ENCODE assay signal across 1 cellular context in genomic region chr10:84256510-84257342, GRCh38.
TF ChIP-seq lines count a peak whose summit lies in the region.

No MANE protein-coding gene starts in this region.

TF ChIP-seq in HepG2, 621 proteins besides CTCF, POLR2A, EP300 and RAD21 (continues in another document):
- TF ChIP-seq ZBTB26 (CRISPR knock-in tag; IDR thresholded peaks at IDR 0.05; ENCODE audit: borderline replicate concordance) (no peak), ZNF777 (CRISPR knock-in tag; IDR thresholded peaks at IDR 0.05) (peak; percentile 51; the same call in 1 of the 2 replicates), HNF4A (CRISPR knock-in tag; IDR thresholded peaks at IDR 0.05) (peak; percentile 79), ZNF580 (CRISPR knock-in tag; IDR thresholded peaks at IDR 0.05; ENCODE audit: borderline replicate concordance, low read depth) (peak; percentile 35; the same call in 1 of the 2 replicates), FOXJ3 (CRISPR knock-in tag; IDR thresholded peaks at IDR 0.05; ENCODE audit: borderline replicate concordance) (0 out of 2 replicates have a peak, but pooled peaks have one; percentile 19), RBM39 (IDR thresholded peaks at IDR 0.05; ENCODE audit: low read depth, low read length, poor library complexity, severe bottlenecking) (peak; percentile 24), NKX3-1 (CRISPR knock-in tag; IDR thresholded peaks at IDR 0.05) (0 out of 2 replicates have a peak, but pooled peaks have one; percentile 44), ZNF644 (CRISPR knock-in tag; IDR thresholded peaks at IDR 0.05; ENCODE audit: low read depth) (peak; percentile 77), GPN1 (CRISPR knock-in tag; IDR thresholded peaks at IDR 0.05; ENCODE audit: borderline replicate concordance) (no peak), ZNF687 (CRISPR knock-in tag; IDR thresholded peaks at IDR 0.05) (peak; percentile 64), ZNF264 (CRISPR knock-in tag; IDR thresholded peaks at IDR 0.05) (no peak), ZNF335 (CRISPR knock-in tag; IDR thresholded peaks at IDR 0.05) (peak; percentile 98), ZBTB33 (CRISPR knock-in tag; IDR thresholded peaks at IDR 0.05) (peak; percentile 95), ZBTB38 (CRISPR knock-in tag; IDR thresholded peaks at IDR 0.05) (peak; percentile 10; the same call in 1 of the 2 replicates), MED13 (CRISPR knock-in tag; IDR thresholded peaks at IDR 0.05) (0 out of 2 replicates have a peak, but pooled peaks have one; percentile 24), ZMYM4 (CRISPR knock-in tag; IDR thresholded peaks at IDR 0.05) (0 out of 2 replicates have a peak, but pooled peaks have one; percentile 19), YEATS4 (CRISPR knock-in tag; IDR thresholded peaks at IDR 0.05; ENCODE audit: borderline replicate concordance) (0 out of 2 replicates have a peak, but pooled peaks have one; percentile 29), ZNF615 (CRISPR knock-in tag; IDR thresholded peaks at IDR 0.05; ENCODE audit: borderline replicate concordance) (no peak), MED1 (CRISPR knock-in tag; IDR thresholded peaks at IDR 0.05) (0 out of 2 replicates have a peak, but pooled peaks have one; percentile 27), SIX4 (CRISPR knock-in tag; IDR thresholded peaks at IDR 0.05) (no peak), HNF4G (IDR thresholded peaks at IDR 0.05; ENCODE audit: borderline replicate concordance, low read depth, low read length) (0 out of 2 replicates have a peak, but pooled peaks have one; percentile 28), HNF4G (CRISPR knock-in tag; IDR thresholded peaks at IDR 0.05; ENCODE audit: borderline replicate concordance, low read depth) (no peak), NR2F1 (CRISPR knock-in tag; IDR thresholded peaks at IDR 0.05) (no peak), ZNF879 (CRISPR knock-in tag; IDR thresholded peaks at IDR 0.05) (no peak), IKZF5 (CRISPR knock-in tag; IDR thresholded peaks at IDR 0.05) (0 out of 2 replicates have a peak, but pooled peaks have one; percentile 35), TEF (CRISPR knock-in tag; IDR thresholded peaks at IDR 0.05) (0 out of 2 replicates have a peak, but pooled peaks have one; percentile 42), STAG1 (CRISPR knock-in tag; IDR thresholded peaks at IDR 0.05) (peak; percentile 51), ZNF605 (CRISPR knock-in tag; IDR thresholded peaks at IDR 0.05) (0 out of 2 replicates have a peak, but pooled peaks have one; percentile 32), XRCC5 (optimal IDR thresholded peaks at IDR 0.05; ENCODE audit: low read length) (peak; percentile 27), ZNF333 (CRISPR knock-in tag; IDR thresholded peaks at IDR 0.05; ENCODE audit: borderline replicate concordance) (no peak), MAX (IDR thresholded peaks at IDR 0.05) (peak; percentile 85), MLLT10 (CRISPR knock-in tag; IDR thresholded peaks at IDR 0.05) (no peak), HNRNPLL (IDR thresholded peaks at IDR 0.05; ENCODE audit: low read depth, low read length, poor library complexity, severe bottlenecking) (peak; percentile 38), E2F1 (CRISPR knock-in tag; IDR thresholded peaks at IDR 0.05) (peak; percentile 29; the same call in 1 of the 2 replicates), ZNF441 (CRISPR knock-in tag; IDR thresholded peaks at IDR 0.05; ENCODE audit: borderline replicate concordance) (0 out of 2 replicates have a peak, but pooled peaks have one; percentile 16)
- TF ChIP-seq, protein P1, sequence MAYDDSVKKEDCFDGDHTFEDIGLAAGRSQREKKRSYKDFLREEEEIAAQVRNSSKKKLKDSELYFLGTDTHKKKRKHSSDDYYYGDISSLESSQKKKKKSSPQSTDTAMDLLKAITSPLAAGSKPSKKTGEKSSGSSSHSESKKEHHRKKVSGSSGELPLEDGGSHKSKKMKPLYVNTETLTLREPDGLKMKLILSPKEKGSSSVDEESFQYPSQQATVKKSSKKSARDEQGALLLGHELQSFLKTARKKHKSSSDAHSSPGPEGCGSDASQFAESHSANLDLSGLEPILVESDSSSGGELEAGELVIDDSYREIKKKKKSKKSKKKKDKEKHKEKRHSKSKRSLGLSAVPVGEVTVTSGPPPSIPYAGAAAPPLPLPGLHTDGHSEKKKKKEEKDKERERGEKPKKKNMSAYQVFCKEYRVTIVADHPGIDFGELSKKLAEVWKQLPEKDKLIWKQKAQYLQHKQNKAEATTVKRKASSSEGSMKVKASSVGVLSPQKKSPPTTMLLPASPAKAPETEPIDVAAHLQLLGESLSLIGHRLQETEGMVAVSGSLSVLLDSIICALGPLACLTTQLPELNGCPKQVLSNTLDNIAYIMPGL (CRISPR knock-in tag; IDR thresholded peaks at IDR 0.05; ENCODE audit: borderline replicate concordance in 1 of 2, low read depth in 1 of 2) = peak in 1 of 2 experiments; percentile 36; a peak in 1 of 4 replicates
- TF ChIP-seq, protein P2, sequence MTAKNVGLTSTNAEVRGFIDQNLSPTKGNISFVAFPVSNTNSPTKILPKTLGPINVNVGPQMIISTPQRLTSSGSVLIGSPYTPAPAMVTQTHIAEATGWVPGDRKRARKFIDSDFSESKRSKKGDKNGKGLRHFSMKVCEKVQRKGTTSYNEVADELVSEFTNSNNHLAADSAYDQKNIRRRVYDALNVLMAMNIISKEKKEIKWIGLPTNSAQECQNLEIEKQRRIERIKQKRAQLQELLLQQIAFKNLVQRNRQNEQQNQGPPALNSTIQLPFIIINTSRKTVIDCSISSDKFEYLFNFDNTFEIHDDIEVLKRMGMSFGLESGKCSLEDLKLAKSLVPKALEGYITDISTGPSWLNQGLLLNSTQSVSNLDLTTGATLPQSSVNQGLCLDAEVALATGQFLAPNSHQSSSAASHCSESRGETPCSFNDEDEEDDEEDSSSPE (CRISPR knock-in tag; IDR thresholded peaks at IDR 0.05) = 0 out of 2 replicates have a peak, but pooled peaks have one; percentile 59
- TF ChIP-seq, protein P3, sequence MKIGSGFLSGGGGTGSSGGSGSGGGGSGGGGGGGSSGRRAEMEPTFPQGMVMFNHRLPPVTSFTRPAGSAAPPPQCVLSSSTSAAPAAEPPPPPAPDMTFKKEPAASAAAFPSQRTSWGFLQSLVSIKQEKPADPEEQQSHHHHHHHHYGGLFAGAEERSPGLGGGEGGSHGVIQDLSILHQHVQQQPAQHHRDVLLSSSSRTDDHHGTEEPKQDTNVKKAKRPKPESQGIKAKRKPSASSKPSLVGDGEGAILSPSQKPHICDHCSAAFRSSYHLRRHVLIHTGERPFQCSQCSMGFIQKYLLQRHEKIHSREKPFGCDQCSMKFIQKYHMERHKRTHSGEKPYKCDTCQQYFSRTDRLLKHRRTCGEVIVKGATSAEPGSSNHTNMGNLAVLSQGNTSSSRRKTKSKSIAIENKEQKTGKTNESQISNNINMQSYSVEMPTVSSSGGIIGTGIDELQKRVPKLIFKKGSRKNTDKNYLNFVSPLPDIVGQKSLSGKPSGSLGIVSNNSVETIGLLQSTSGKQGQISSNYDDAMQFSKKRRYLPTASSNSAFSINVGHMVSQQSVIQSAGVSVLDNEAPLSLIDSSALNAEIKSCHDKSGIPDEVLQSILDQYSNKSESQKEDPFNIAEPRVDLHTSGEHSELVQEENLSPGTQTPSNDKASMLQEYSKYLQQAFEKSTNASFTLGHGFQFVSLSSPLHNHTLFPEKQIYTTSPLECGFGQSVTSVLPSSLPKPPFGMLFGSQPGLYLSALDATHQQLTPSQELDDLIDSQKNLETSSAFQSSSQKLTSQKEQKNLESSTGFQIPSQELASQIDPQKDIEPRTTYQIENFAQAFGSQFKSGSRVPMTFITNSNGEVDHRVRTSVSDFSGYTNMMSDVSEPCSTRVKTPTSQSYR (CRISPR knock-in tag; IDR thresholded peaks at IDR 0.05; ENCODE audit: borderline replicate concordance) = peak; percentile 83
- TF ChIP-seq, protein P4, sequence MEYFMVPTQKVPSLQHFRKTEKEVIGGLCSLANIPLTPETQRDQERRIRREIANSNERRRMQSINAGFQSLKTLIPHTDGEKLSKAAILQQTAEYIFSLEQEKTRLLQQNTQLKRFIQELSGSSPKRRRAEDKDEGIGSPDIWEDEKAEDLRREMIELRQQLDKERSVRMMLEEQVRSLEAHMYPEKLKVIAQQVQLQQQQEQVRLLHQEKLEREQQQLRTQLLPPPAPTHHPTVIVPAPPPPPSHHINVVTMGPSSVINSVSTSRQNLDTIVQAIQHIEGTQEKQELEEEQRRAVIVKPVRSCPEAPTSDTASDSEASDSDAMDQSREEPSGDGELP (IDR thresholded peaks at IDR 0.05; ENCODE audit: borderline replicate concordance, low read depth) = peak; percentile 30; the same call in 1 of the 2 replicates
